10 cellular contexts compared by ENCODE assay signal in the genomic region with DNA sequence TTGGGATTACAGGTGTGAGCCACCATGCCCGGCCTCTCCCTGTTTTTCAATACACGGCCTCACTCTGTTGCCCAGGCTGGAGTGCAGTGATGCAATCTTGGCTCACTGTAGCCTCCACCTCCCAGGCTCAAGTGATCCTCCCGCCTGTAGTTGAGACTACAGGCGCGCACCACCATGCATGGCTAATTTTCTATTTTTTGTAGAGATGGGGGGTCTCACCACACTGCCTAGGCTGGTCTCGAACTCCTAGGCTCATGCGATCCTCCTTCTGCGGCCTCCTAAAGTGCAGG. TPM values are rescaled to one million over a fixed set of nuclear protein-coding genes. Genes with fewer than 3 reads are reported as not detected.
"Had no signal": no experiment of that assay in that cellular context is flagged by ENCODE, and none has a peak within 500 bp of the region (broad histone marks: within the 10 kb centered on the region; RNA-seq: fewer than 3 reads in every experiment).

No MANE protein-coding gene starts in this region.

- DNase-seq: activated gamma-delta T cell, amniotic stem cell, cortex of kidney, foreskin melanocyte had no signal

- FAIRE-seq: small intestine had no signal

- H3K9me3 ChIP-seq: heart left ventricle, right atrium auricular region had no signal

- H3K27me3 ChIP-seq: heart left ventricle, right atrium auricular region had no signal

- H3K4me1 ChIP-seq: heart left ventricle, right atrium auricular region had no signal

- H3K27ac ChIP-seq: heart left ventricle, right atrium auricular region, VCaP had no signal

- H3K4me3 ChIP-seq: heart left ventricle, lung, right atrium auricular region had no signal

RNA-seq across cellular contexts. Expression of a gene that starts 24.1 kb away (rescaled TPM):
- polyA plus RNA-seq: immature natural killer cell had no signal
